17 cellular contexts compared by ENCODE assay signal in the genomic region with DNA sequence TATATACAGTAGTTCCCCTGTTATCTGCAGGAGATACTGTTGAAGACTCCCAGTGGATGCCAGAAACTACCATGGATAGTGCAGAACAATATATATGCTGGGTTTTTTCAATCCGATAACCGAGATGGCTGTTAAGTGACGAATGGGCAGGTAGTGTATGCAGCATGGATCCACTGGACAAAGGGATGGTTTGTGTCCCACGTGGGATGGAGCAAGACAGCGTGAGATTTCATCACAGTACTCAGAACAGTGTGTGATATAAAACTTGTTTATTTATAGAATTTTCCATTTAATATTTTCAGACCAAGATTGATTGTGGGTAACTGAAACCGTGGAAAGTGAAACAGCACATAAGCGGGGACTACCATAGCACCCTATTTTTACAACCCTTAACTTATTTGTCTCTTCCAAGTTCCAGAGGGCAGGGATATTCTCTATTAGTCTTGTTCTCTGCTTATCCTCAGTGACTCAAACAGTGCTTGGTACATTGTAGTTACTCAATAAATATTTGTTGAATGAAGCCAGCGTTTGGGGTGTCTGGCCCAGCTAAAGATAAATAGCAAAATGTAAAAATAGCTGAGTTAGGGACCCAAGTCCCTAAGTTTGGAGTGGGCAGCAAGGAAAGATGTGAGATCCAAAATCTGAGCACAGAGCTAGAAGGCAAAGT.
"Had no signal": no experiment of that assay in that cellular context is flagged by ENCODE, and none has a peak within 500 bp of the region (broad histone marks: within the 10 kb centered on the region; RNA-seq: fewer than 3 reads in every experiment).

No MANE protein-coding gene starts in this region.

- H3K27me3 ChIP-seq: brain microvascular endothelial cell, dorsolateral prefrontal cortex, heart right ventricle, neutrophil, pancreas, sigmoid colon had no signal

- ATAC-seq: activated T-helper 17 cell treated with anti-CD3 and anti-CD28 coated beads, Interleukin-2, amount 50 U/mL, for 72 hours; heart right ventricle; left ventricle myocardium superior; natural killer cell; pancreas had no signal

- H3K9me3 ChIP-seq: neutrophil, pancreas, sigmoid colon had no signal

- H3K27ac ChIP-seq: brain microvascular endothelial cell, dorsolateral prefrontal cortex, heart right ventricle, neutrophil, pancreas, sigmoid colon, WERI-Rb-1 had no signal

- DNase-seq: activated CD4-positive, alpha-beta memory T cell treated with anti-CD3 and anti-CD28 coated beads for 36 hours; activated naive CD4-positive, alpha-beta T cell; activated T-cell treated with anti-CD3 and anti-CD28 coated beads for 4 hours; aorta; brain microvascular endothelial cell; central memory CD4-positive, alpha-beta T cell; dorsolateral prefrontal cortex; heart right ventricle; immature natural killer cell; left ventricle myocardium superior; natural killer cell; pancreas; sigmoid colon; stimulated activated naive CD4-positive, alpha-beta T cell; WERI-Rb-1 had no signal

- H3K4me1 ChIP-seq: heart right ventricle, pancreas had no signal

- H3K36me3 ChIP-seq: brain microvascular endothelial cell, neutrophil, pancreas, sigmoid colon, WERI-Rb-1 had no signal

- FAIRE-seq: pancreas had no signal

- H3K4me3 ChIP-seq: dorsolateral prefrontal cortex, heart right ventricle, pancreas, sigmoid colon had no signal
